Comparison of ENCODE assay signal across 9 cellular contexts in genomic region chr10:44933451-44933850, GRCh38. TPM values are rescaled to one million over a fixed set of nuclear protein-coding genes. Genes with fewer than 3 reads are reported as not detected.
"Had no signal": no experiment of that assay in that cellular context is flagged by ENCODE, and none has a peak within 500 bp of the region (broad histone marks: within the 10 kb centered on the region; RNA-seq: fewer than 3 reads in every experiment).

No MANE protein-coding gene starts in this region.

- H3K36me3 ChIP-seq: brain microvascular endothelial cell, uterus had no signal

- H3K4me3 ChIP-seq: skin epidermis, testis, uterus had no signal

- H3K9me3 ChIP-seq: testis, uterus had no signal

- H3K27me3 ChIP-seq: brain microvascular endothelial cell, testis, uterus had no signal

- H3K27ac ChIP-seq: brain microvascular endothelial cell, skin epidermis, testis, uterus, VCaP had no signal

RNA-seq across cellular contexts. Expression of gene TMEM72, which starts 22.3 kb away (rescaled TPM):
- total RNA-seq: mammary epithelial cell; natural killer cell treated with Interleukin-12 subunit alpha and Interleukin-12 subunit beta and Interleukin-15 and Interleukin-18, amount 100 ng/mL, for 72 hours; posterior vena cava had no signal
- polyA plus RNA-seq: immature natural killer cell, mammary epithelial cell had no signal

RNA-seq across cellular contexts. Expression of gene DEPP1, which starts 45.2 kb away (rescaled TPM):
- polyA plus RNA-seq: immature natural killer cell had no signal
